In the genomic region with DNA sequence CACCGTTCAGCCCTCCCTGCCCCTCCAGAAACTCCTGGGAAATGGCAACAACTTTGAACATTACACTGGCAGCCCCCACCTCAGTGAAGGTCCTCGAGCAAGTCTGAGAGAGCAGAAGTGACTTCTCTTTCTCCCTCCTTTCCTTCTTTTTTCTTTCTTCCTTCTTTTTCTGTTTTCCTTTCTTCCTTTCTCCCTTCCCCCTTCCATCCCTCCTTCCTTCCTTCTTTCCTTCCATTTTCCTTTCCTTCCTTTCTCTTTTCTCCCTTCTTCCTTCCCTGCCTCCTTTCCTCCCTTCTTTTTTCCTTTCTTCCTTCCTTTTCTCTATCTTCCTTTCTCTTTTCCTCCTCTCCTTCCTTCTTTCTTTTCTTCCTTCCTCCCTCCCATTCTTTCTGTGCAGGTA, we compare ENCODE assay signal across 34 cellular contexts.
"Had no signal": no experiment of that assay in that cellular context is flagged by ENCODE, and none has a peak within 500 bp of the region (broad histone marks: within the 10 kb centered on the region; RNA-seq: fewer than 3 reads in every experiment).

No MANE protein-coding gene starts in this region.

- H3K27ac ChIP-seq: ascending aorta, cardiac muscle cell, VCaP had no signal

- H3K4me1 ChIP-seq: ascending aorta had no signal

- DNase-seq: activated CD4-positive, alpha-beta memory T cell treated with anti-CD3 and anti-CD28 coated beads, Interleukin-2, amount 10 ng/mL, durations not matched to agents 7 days and 5 days; activated CD4-positive, alpha-beta T cell treated with anti-CD3 and anti-CD28 coated beads for 1 hour; activated CD4-positive, alpha-beta T cell treated with anti-CD3 and anti-CD28 coated beads for 36 hours; activated CD4-positive, alpha-beta T cell treated with anti-CD3 and anti-CD28 coated beads, Interleukin-2, amount 10 ng/mL, durations not matched to agents 7 days and 5 days; activated CD4-positive, alpha-beta T cell treated with anti-CD3 and anti-CD28 coated beads, Interleukin-2, amount 50 U/mL, for 48 hours; activated CD4-positive, CD25-positive, alpha-beta regulatory T cell; activated CD8-positive, alpha-beta memory T cell treated with anti-CD3 and anti-CD28 coated beads for 24 hours; activated CD8-positive, alpha-beta memory T cell treated with anti-CD3 and anti-CD28 coated beads, Interleukin-2, amount 10 ng/mL, durations not matched to agents 7 days and 5 days; activated CD8-positive, alpha-beta memory T cell treated with anti-CD3 and anti-CD28 coated beads, Interleukin-2, amount 50 U/mL, for 48 hours; activated CD8-positive, alpha-beta T cell treated with anti-CD3 and anti-CD28 coated beads, Interleukin-2, amount 10 ng/mL, durations not matched to agents 7 days and 5 days; activated effector memory CD4-positive, alpha-beta T cell treated with Interleukin-2 at 50 U/mL for 16 hours; activated gamma-delta T cell; activated naive CD4-positive, alpha-beta T cell treated with anti-CD3 and anti-CD28 coated beads, Interleukin-2, amount 10 ng/mL, durations not matched to agents 7 days and 5 days; activated naive CD4-positive, alpha-beta T cell treated with Interleukin-2 at 50 U/mL for 16 hours; activated naive CD8-positive, alpha-beta T cell treated with anti-CD3 and anti-CD28 coated beads, Interleukin-2, amount 10 ng/mL, durations not matched to agents 7 days and 5 days; activated naive CD8-positive, alpha-beta T cell treated with anti-CD3 and anti-CD28 coated beads, Interleukin-2, amount 50 U/mL, for 24 hours; activated T-cell treated with anti-CD3 and anti-CD28 coated beads, Interleukin-2, amount 50 U/mL, for 24 hours; activated T-cell treated with anti-CD3 and anti-CD28 coated beads, Interleukin-2, amount 50 U/mL, for 48 hours; amygdala; caudate nucleus; cerebellar nuclear complex; T-helper 2 cell; T-helper 9 cell had no signal

- H3K36me3 Mint-ChIP-seq: activated CD8-positive, alpha-beta memory T cell treated with anti-CD3 and anti-CD28 coated beads, Interleukin-2, amount 10 ng/mL, durations not matched to agents 7 days and 5 days; activated naive CD4-positive, alpha-beta T cell treated with anti-CD3 and anti-CD28 coated beads, Interleukin-2, amount 10 ng/mL, durations not matched to agents 7 days and 5 days; activated naive CD8-positive, alpha-beta T cell; activated naive CD8-positive, alpha-beta T cell treated with anti-CD3 and anti-CD28 coated beads, Interleukin-2, amount 10 ng/mL, durations not matched to agents 7 days and 5 days; brain had no signal

- ATAC-seq: activated CD4-positive, CD25-positive, alpha-beta regulatory T cell treated with anti-CD3 and anti-CD28 coated beads, Interleukin-2, amount 50 U/mL, for 24 hours; activated CD8-positive, alpha-beta memory T cell treated with anti-CD3 and anti-CD28 coated beads, Interleukin-2, amount 10 ng/mL, durations not matched to agents 7 days and 5 days; activated CD8-positive, alpha-beta T cell treated with anti-CD3 and anti-CD28 coated beads, Interleukin-2, amount 10 ng/mL, durations not matched to agents 7 days and 5 days had no signal

- H3K9me3 ChIP-seq: ascending aorta had no signal

- H3K36me3 ChIP-seq: ascending aorta, cardiac muscle cell had no signal

- H3K4me1 Mint-ChIP-seq: central memory CD8-positive, alpha-beta T cell had no signal

- H3K4me3 Mint-ChIP-seq: activated CD4-positive, alpha-beta memory T cell treated with anti-CD3 and anti-CD28 coated beads, Interleukin-2, amount 10 ng/mL, durations not matched to agents 7 days and 5 days; activated CD4-positive, alpha-beta T cell treated with anti-CD3 and anti-CD28 coated beads for 36 hours; activated CD4-positive, alpha-beta T cell treated with anti-CD3 and anti-CD28 coated beads, Interleukin-2, amount 10 ng/mL, durations not matched to agents 7 days and 5 days; activated CD8-positive, alpha-beta memory T cell treated with anti-CD3 and anti-CD28 coated beads, Interleukin-2, amount 10 ng/mL, durations not matched to agents 7 days and 5 days; activated CD8-positive, alpha-beta T cell treated with anti-CD3 and anti-CD28 coated beads, Interleukin-2, amount 10 ng/mL, durations not matched to agents 7 days and 5 days; activated naive CD4-positive, alpha-beta T cell treated with anti-CD3 and anti-CD28 coated beads, Interleukin-2, amount 10 ng/mL, durations not matched to agents 7 days and 5 days; activated naive CD4-positive, alpha-beta T cell treated with anti-CD3 and anti-CD28 coated beads, Interleukin-2, amount 50 U/mL, for 24 hours; activated naive CD8-positive, alpha-beta T cell; activated naive CD8-positive, alpha-beta T cell treated with anti-CD3 and anti-CD28 coated beads, Interleukin-2, amount 10 ng/mL, durations not matched to agents 7 days and 5 days; activated naive CD8-positive, alpha-beta T cell treated with anti-CD3 and anti-CD28 coated beads, Interleukin-2, amount 50 U/mL, for 24 hours; activated T-cell treated with anti-CD3 and anti-CD28 coated beads, Interleukin-2, amount 50 U/mL, for 24 hours; brain; central memory CD8-positive, alpha-beta T cell; T-helper 1 cell treated with Interleukin-12 subunit alpha and Interleukin-12 subunit beta and Interleukin-4 antibody, amounts not matched to agents 30 μg/mL and 1 μg/mL, for 36 hours; T-helper 2 cell treated with Interferon-gamma antibody and Interleukin-4, amounts not matched to agents 5 μg/mL and 100 μg/mL, for 36 hours had no signal

- H3K27ac Mint-ChIP-seq: activated CD4-positive, alpha-beta memory T cell treated with anti-CD3 and anti-CD28 coated beads, Interleukin-2, amount 10 ng/mL, durations not matched to agents 7 days and 5 days; activated CD4-positive, alpha-beta T cell treated with anti-CD3 and anti-CD28 coated beads for 36 hours; activated CD4-positive, alpha-beta T cell treated with anti-CD3 and anti-CD28 coated beads, Interleukin-2, amount 10 ng/mL, durations not matched to agents 7 days and 5 days; activated CD8-positive, alpha-beta memory T cell treated with anti-CD3 and anti-CD28 coated beads, Interleukin-2, amount 10 ng/mL, durations not matched to agents 7 days and 5 days; activated CD8-positive, alpha-beta T cell treated with anti-CD3 and anti-CD28 coated beads, Interleukin-2, amount 10 ng/mL, durations not matched to agents 7 days and 5 days; activated naive CD4-positive, alpha-beta T cell treated with anti-CD3 and anti-CD28 coated beads, Interleukin-2, amount 10 ng/mL, durations not matched to agents 7 days and 5 days; activated naive CD4-positive, alpha-beta T cell treated with anti-CD3 and anti-CD28 coated beads, Interleukin-2, amount 50 U/mL, for 24 hours; activated naive CD8-positive, alpha-beta T cell; activated naive CD8-positive, alpha-beta T cell treated with anti-CD3 and anti-CD28 coated beads, Interleukin-2, amount 10 ng/mL, durations not matched to agents 7 days and 5 days; activated naive CD8-positive, alpha-beta T cell treated with anti-CD3 and anti-CD28 coated beads, Interleukin-2, amount 50 U/mL, for 24 hours; activated T-cell treated with anti-CD3 and anti-CD28 coated beads, Interleukin-2, amount 50 U/mL, for 24 hours; activated T-helper 2 cell treated with anti-CD3 and anti-CD28 coated beads, Interferon-gamma antibody, Interleukin-2, Interleukin-4, amounts not matched to agents 10 μg/mL and 5 μg/mL and 100 μg/mL, durations not matched to agents 14 hours and 24 hours and 36 hours; T-helper 1 cell treated with Interleukin-12 subunit alpha and Interleukin-12 subunit beta and Interleukin-4 antibody, amounts not matched to agents 30 μg/mL and 1 μg/mL, for 36 hours; T-helper 2 cell treated with Interferon-gamma antibody and Interleukin-4, amounts not matched to agents 5 μg/mL and 100 μg/mL, for 36 hours had no signal

- H3K27me3 ChIP-seq: ascending aorta, cardiac muscle cell had no signal

- H3K4me3 ChIP-seq: ascending aorta, cardiac muscle cell had no signal

- H3K9me3 Mint-ChIP-seq: activated CD4-positive, alpha-beta memory T cell treated with anti-CD3 and anti-CD28 coated beads, Interleukin-2, amount 10 ng/mL, durations not matched to agents 7 days and 5 days; activated naive CD4-positive, alpha-beta T cell treated with anti-CD3 and anti-CD28 coated beads, Interleukin-2, amount 10 ng/mL, durations not matched to agents 7 days and 5 days; activated naive CD8-positive, alpha-beta T cell treated with anti-CD3 and anti-CD28 coated beads, Interleukin-2, amount 10 ng/mL, durations not matched to agents 7 days and 5 days; central memory CD8-positive, alpha-beta T cell; T-helper 1 cell treated with Interleukin-12 subunit alpha and Interleukin-12 subunit beta and Interleukin-4 antibody, amounts not matched to agents 30 μg/mL and 1 μg/mL, for 36 hours; T-helper 2 cell treated with Interferon-gamma antibody and Interleukin-4, amounts not matched to agents 5 μg/mL and 100 μg/mL, for 36 hours had no signal
